ENCODE assay signal across 1 cellular context in genomic region chr13:44141725-44142539, GRCh38.
A peak's percentile ranks its signal among the peaks of the same experiment; 100 is the strongest.
TF ChIP-seq lines count a peak whose summit lies in the region.

No MANE protein-coding gene starts in this region.

TF ChIP-seq in SK-N-SH, 30 proteins besides CTCF, POLR2A, EP300 and RAD21 (continued from another document):
- 0 out of 2 replicates have a peak, but pooled peaks have one; percentile 23 for TF ChIP-seq ZBTB33 (IDR thresholded peaks at IDR 0.05; ENCODE audit: borderline replicate concordance, low read depth)
- TF ChIP-seq TAF1 (IDR thresholded peaks at IDR 0.05; ENCODE audit: borderline replicate concordance, low read depth, low read length): peak; percentile 71; the same call in 1 of the 2 replicates
- TF ChIP-seq IRF3 (IDR thresholded peaks at IDR 0.05; ENCODE audit: low read depth, low read length): peak; percentile 45; the same call in 1 of the 2 replicates
- no peak for TF ChIP-seq RFX5 (IDR thresholded peaks at IDR 0.05; ENCODE audit: low read length)
- 0 out of 2 replicates have a peak, but pooled peaks have one; percentile 14 for TF ChIP-seq TCF12 (IDR thresholded peaks at IDR 0.05)
